25 cellular contexts compared by ENCODE assay signal in genomic region chr9:107290619-107291018, GRCh38. TPM values are rescaled to one million over a fixed set of nuclear protein-coding genes. Genes with fewer than 3 reads are reported as not detected.
A peak's percentile ranks its signal among the peaks of the same experiment; 100 is the strongest.
DNase-seq lines count a peak whose midpoint lies in the region; ATAC-seq and TF ChIP-seq lines count a peak whose summit lies in the region.
"Had no signal": no experiment of that assay in that cellular context is flagged by ENCODE, and none has a peak within 500 bp of the region (broad histone marks: within the 10 kb centered on the region; RNA-seq: fewer than 3 reads in every experiment).

No MANE protein-coding gene starts in this region.

- H3K4me1 Mint-ChIP-seq in CD4-positive, alpha-beta T cell (ENCODE audit: low read depth): peaks cover 78% of the 10 kb centered on the region
- peaks cover 84% of the 10 kb centered on the region for H3K4me1 Mint-ChIP-seq in chondrocyte (ENCODE audit: low read depth)
- peaks cover 53% of the 10 kb centered on the region for H3K4me1 Mint-ChIP-seq in progenitor cell of endocrine pancreas (ENCODE audit: low read depth)

- TF ChIP-seq CTCF in CD4-positive, alpha-beta T cell (IDR thresholded peaks at IDR 0.05): no peak
- TF ChIP-seq CTCF in Loucy (conservative IDR thresholded peaks at IDR 0.05; ENCODE audit: low read length): no peak
- no peak for TF ChIP-seq CTCF in chondrocyte (IDR thresholded peaks at IDR 0.05)
- TF ChIP-seq CTCF in progenitor cell of endocrine pancreas (IDR thresholded peaks at IDR 0.05; ENCODE audit: unreplicated experiment): no peak

- no peaks in the 10 kb centered on the region for H3K9me3 ChIP-seq in CD4-positive, alpha-beta T cell (ENCODE audit: control insufficient read depth, low read length)
- no peaks in the 10 kb centered on the region for H3K9me3 ChIP-seq in Loucy (ENCODE audit: insufficient read depth, low read depth, low read length)
- H3K9me3 ChIP-seq: heart right ventricle, tibial artery had no signal

- ATAC-seq in CD4-positive, alpha-beta T cell (ENCODE audit: poor library complexity): no peak
- ATAC-seq in HG03520 (IDR thresholded peaks at IDR 0.05; ENCODE audit: unreplicated experiment) (no peak), HG03139 (IDR thresholded peaks at IDR 0.05; ENCODE audit: unreplicated experiment) (no peak)
- ATAC-seq: heart right ventricle; Panc1; stimulated activated naive CD8-positive, alpha-beta T cell treated with anti-CD3 and anti-CD28 coated beads, Interleukin-15, amount 100 ng/mL, for 72 hours had no signal

- no peak overlapping the region for H3K9ac ChIP-seq in Loucy (ENCODE audit: low read depth, low read length, poor library complexity, severe bottlenecking)

- peaks cover 100% of the 10 kb centered on the region for H3K79me2 ChIP-seq in Loucy (ENCODE audit: insufficient read depth, low read length)

- no peaks in the 10 kb centered on the region for H3K9me3 Mint-ChIP-seq in CD4-positive, alpha-beta T cell
- no peaks in the 10 kb centered on the region for H3K9me3 Mint-ChIP-seq in chondrocyte (ENCODE audit: low read depth)
- H3K9me3 Mint-ChIP-seq in progenitor cell of endocrine pancreas (ENCODE audit: low read depth): no peaks in the 10 kb centered on the region
- H3K9me3 Mint-ChIP-seq: activated CD4-positive, alpha-beta T cell treated with anti-CD3 and anti-CD28 coated beads, Interleukin-2, amount 10 ng/mL, durations not matched to agents 7 days and 5 days; activated T-cell treated with anti-CD3 and anti-CD28 coated beads, Interleukin-2, amount 50 U/mL, for 24 hours; stimulated activated naive CD8-positive, alpha-beta T cell treated with anti-CD3 and anti-CD28 coated beads, Interleukin-15, amount 100 ng/mL, for 72 hours had no signal

- H3F3A ChIP-seq in Loucy (ENCODE audit: low read depth): no peaks in the 10 kb centered on the region

- CTCF ChIA-PET in CD4-positive, alpha-beta T cell (lab: Charles Lee): interaction anchor here (2.1 kb wide), 1 partner anchor 51 kb away, joined by 6 read pairs; no protein-coding TSS in a partner anchor

- H3K27me3 ChIP-seq in CD4-positive, alpha-beta T cell (ENCODE audit: control insufficient read depth, insufficient read depth, low read length): no peaks in the 10 kb centered on the region
- H3K27me3 ChIP-seq in Loucy (ENCODE audit: insufficient read depth, low read length, poor library complexity, severe bottlenecking): no peaks in the 10 kb centered on the region
- H3K27me3 ChIP-seq: brain microvascular endothelial cell, heart right ventricle, tibial artery had no signal

- peaks cover 61% of the 10 kb centered on the region for H3K4me1 ChIP-seq in Loucy (ENCODE audit: insufficient read depth, low read length, poor library complexity, severe bottlenecking)

- H3K27me3 Mint-ChIP-seq in CD4-positive, alpha-beta T cell: no peaks in the 10 kb centered on the region
- H3K27me3 Mint-ChIP-seq in chondrocyte (ENCODE audit: low read depth) (no peaks in the 10 kb centered on the region), progenitor cell of endocrine pancreas (no peaks in the 10 kb centered on the region)
- H3K27me3 Mint-ChIP-seq: activated CD4-positive, alpha-beta T cell treated with anti-CD3 and anti-CD28 coated beads, Interleukin-2, amount 10 ng/mL, durations not matched to agents 7 days and 5 days; activated T-cell treated with anti-CD3 and anti-CD28 coated beads, Interleukin-2, amount 50 U/mL, for 24 hours; stimulated activated naive CD8-positive, alpha-beta T cell treated with anti-CD3 and anti-CD28 coated beads, Interleukin-15, amount 100 ng/mL, for 72 hours had no signal

- no peak overlapping the region for H3K27ac ChIP-seq in CD4-positive, alpha-beta T cell (ENCODE audit: low read depth, low read length)
- H3K27ac ChIP-seq: brain microvascular endothelial cell, epithelial cell of prostate, heart right ventricle, tibial artery, WERI-Rb-1 had no signal

- peaks cover 100% of the 10 kb centered on the region for H4K20me1 ChIP-seq in Loucy (ENCODE audit: insufficient read depth, low read length, poor library complexity, severe bottlenecking)

- peak overlapping the region; percentile 4 for H3K27ac Mint-ChIP-seq in CD4-positive, alpha-beta T cell
- H3K27ac Mint-ChIP-seq in chondrocyte (ENCODE audit: unreplicated experiment) (peak overlapping the region; percentile 13), progenitor cell of endocrine pancreas (peak overlapping the region; percentile 8)
- H3K27ac Mint-ChIP-seq: activated CD4-positive, alpha-beta T cell treated with anti-CD3 and anti-CD28 coated beads, Interleukin-2, amount 10 ng/mL, durations not matched to agents 7 days and 5 days; stimulated activated naive CD8-positive, alpha-beta T cell treated with anti-CD3 and anti-CD28 coated beads, Interleukin-15, amount 100 ng/mL, for 72 hours had no signal

- H3K4me2 ChIP-seq in Loucy (ENCODE audit: low read depth, low read length, poor library complexity, severe bottlenecking): peak overlapping the region; percentile 99

- no peaks in the 10 kb centered on the region for H3K36me3 Mint-ChIP-seq in CD4-positive, alpha-beta T cell (ENCODE audit: low read depth)
- H3K36me3 Mint-ChIP-seq in chondrocyte (ENCODE audit: low read depth): no peaks in the 10 kb centered on the region
- peaks cover 2% of the 10 kb centered on the region for H3K36me3 Mint-ChIP-seq in progenitor cell of endocrine pancreas (ENCODE audit: insufficient read depth)

- POLR2A ChIA-PET in CD4-positive, alpha-beta T cell (lab: Charles Lee): no interaction called here

- intact Hi-C loops in CD4-positive, alpha-beta T cell (cut with DNase I, micrococcal nuclease): loop anchor here in 1 of 2 experiments (10.0 kb wide), 1 partner anchor 46 kb away; no protein-coding TSS in a partner anchor

- H2AFZ ChIP-seq in Loucy (ENCODE audit: low read length): no peak overlapping the region

- H3K4me3 Mint-ChIP-seq in CD4-positive, alpha-beta T cell: no peak overlapping the region
- H3K4me3 Mint-ChIP-seq in chondrocyte (ENCODE audit: unreplicated experiment): no peak overlapping the region
- no peak overlapping the region for H3K4me3 Mint-ChIP-seq in progenitor cell of endocrine pancreas (ENCODE audit: low read depth)
- H3K4me3 Mint-ChIP-seq: activated CD4-positive, alpha-beta T cell treated with anti-CD3 and anti-CD28 coated beads, Interleukin-2, amount 10 ng/mL, durations not matched to agents 7 days and 5 days; activated T-cell treated with anti-CD3 and anti-CD28 coated beads, Interleukin-2, amount 50 U/mL, for 24 hours had no signal

- no peaks in the 10 kb centered on the region for H3K9me2 ChIP-seq in Loucy (replicated peaks; ENCODE audit: low read depth, low read length)

- H3K4me3 ChIP-seq in Loucy (ENCODE audit: low read length, poor library complexity, severe bottlenecking): no peak overlapping the region
- H3K4me3 ChIP-seq: heart right ventricle, lung, tibial artery had no signal

- no peaks in the 10 kb centered on the region for H3K36me3 ChIP-seq in Loucy (ENCODE audit: insufficient read depth, low read length)
- H3K36me3 ChIP-seq: brain microvascular endothelial cell, heart right ventricle, tibial artery had no signal

- DNase-seq in CD4-positive, alpha-beta T cell: no peak
- DNase-seq in chondrocyte (ENCODE audit: low spot score): no peak
- DNase-seq in progenitor cell of endocrine pancreas (ENCODE audit: low spot score, unreplicated experiment): no peak
- no peak for DNase-seq in NCI-H510A (lab: John Stamatoyannopoulos, UW)
- DNase-seq: activated CD4-positive, alpha-beta T cell treated with anti-CD3 and anti-CD28 coated beads, Interleukin-2, amount 10 ng/mL, durations not matched to agents 7 days and 5 days; activated naive CD4-positive, alpha-beta T cell; activated T-cell treated with anti-CD3 and anti-CD28 coated beads, Interleukin-2, amount 50 U/mL, for 24 hours; amniotic stem cell; brain microvascular endothelial cell; DMS53; heart right ventricle; Karpas-422; kidney glomerular epithelial cell; NCI-H187; NCI-H526; SHP77; stimulated activated naive CD8-positive, alpha-beta T cell treated with anti-CD3 and anti-CD28 coated beads, Interleukin-15, amount 100 ng/mL, for 72 hours; tibial artery; WERI-Rb-1 had no signal

RNA-seq across cellular contexts. Expression of gene RAD23B, which starts 7.5 kb away (rescaled TPM):
- total RNA-seq in CD4-positive, alpha-beta T cell: 10 to 100 TPM; 63.8 to 68.1 TPM
- 114 to 127 TPM (median 124 TPM) in 3 replicates for total RNA-seq in chondrocyte
- 153 and 171 TPM in 2 replicates for total RNA-seq in progenitor cell of endocrine pancreas
